In the genomic region with DNA sequence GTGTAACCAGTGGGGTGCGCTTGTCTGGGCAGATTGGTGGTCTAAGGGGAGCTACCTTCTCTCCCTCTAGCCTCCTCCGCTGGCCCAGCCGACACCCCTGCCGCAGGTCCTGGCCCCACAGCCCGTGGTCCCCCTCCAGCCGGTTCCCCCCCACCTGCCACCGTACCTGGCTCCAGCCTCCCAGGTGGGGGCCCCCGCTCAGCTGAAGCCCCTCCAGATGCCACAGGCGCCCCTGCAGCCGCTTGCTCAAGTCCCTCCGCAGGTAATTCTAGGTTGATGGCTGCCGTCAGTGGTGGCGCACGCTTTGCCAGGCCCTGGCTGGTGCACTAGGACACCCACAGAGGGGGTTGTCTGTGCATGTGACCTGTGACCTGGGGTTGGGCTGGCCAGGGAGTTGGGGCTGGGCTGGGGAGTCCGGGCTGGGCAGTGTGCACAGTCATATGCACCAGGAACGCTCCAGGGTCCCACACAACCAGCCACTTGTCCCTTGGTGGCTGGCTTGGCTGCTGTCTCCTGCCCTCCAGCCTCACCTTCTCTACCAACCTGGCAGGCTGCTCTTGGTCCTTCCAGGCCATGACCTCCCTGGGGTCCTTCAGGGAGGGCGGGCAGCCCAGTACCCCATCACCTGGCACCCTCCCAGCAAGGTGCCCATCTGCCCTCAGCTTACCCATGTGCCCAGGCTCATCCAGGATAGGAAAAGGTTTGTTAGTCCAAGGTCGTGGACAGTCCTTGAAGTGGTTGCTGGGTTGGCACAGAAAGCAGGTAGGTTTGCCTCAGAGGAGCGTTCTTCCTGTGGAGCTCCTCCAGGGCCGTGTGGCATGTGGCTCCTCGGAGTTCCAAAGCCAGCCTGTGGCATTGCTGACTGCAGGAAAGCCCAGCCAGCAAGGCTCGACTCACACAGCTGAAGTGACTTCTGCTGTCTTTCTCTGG, we compare ENCODE assay signal across 2 cellular contexts.
TF ChIP-seq lines count a peak whose summit lies in the region.

No MANE protein-coding gene starts in this region.

TF ChIP-seq in WTC11, 78 proteins besides CTCF, POLR2A, EP300 and RAD21 (continued from another document):
- TF ChIP-seq, protein P1, sequence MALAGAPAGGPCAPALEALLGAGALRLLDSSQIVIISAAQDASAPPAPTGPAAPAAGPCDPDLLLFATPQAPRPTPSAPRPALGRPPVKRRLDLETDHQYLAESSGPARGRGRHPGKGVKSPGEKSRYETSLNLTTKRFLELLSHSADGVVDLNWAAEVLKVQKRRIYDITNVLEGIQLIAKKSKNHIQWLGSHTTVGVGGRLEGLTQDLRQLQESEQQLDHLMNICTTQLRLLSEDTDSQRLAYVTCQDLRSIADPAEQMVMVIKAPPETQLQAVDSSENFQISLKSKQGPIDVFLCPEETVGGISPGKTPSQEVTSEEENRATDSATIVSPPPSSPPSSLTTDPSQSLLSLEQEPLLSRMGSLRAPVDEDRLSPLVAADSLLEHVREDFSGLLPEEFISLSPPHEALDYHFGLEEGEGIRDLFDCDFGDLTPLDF (CRISPR knock-in tag; IDR thresholded peaks at IDR 0.05), result no peak
- TF ChIP-seq ZNF232 (CRISPR knock-in tag; IDR thresholded peaks at IDR 0.05) (no peak), TP53 (CRISPR knock-in tag; IDR thresholded peaks at IDR 0.05) (no peak), FOXK1 (CRISPR knock-in tag; IDR thresholded peaks at IDR 0.05) (no peak), MYBL2 (CRISPR knock-in tag; IDR thresholded peaks at IDR 0.05) (no peak), ELF4 (CRISPR knock-in tag; IDR thresholded peaks at IDR 0.05; ENCODE audit: low read depth) (no peak)
- TF ChIP-seq, protein P2, sequence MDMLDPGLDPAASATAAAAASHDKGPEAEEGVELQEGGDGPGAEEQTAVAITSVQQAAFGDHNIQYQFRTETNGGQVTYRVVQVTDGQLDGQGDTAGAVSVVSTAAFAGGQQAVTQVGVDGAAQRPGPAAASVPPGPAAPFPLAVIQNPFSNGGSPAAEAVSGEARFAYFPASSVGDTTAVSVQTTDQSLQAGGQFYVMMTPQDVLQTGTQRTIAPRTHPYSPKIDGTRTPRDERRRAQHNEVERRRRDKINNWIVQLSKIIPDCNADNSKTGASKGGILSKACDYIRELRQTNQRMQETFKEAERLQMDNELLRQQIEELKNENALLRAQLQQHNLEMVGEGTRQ (CRISPR knock-in tag; IDR thresholded peaks at IDR 0.05), result no peak
- TF ChIP-seq, protein P3, sequence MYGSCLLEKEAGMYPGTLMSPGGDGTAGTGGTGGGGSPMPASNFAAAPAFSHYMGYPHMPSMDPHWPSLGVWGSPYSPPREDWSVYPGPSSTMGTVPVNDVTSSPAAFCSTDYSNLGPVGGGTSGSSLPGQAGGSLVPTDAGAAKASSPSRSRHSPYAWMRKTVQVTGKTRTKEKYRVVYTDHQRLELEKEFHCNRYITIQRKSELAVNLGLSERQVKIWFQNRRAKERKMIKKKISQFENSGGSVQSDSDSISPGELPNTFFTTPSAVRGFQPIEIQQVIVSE (CRISPR knock-in tag; IDR thresholded peaks at IDR 0.05; ENCODE audit: borderline replicate concordance), result no peak

TF ChIP-seq in HepG2, 621 proteins besides CTCF, POLR2A, EP300 and RAD21 (continued from another document):
- TF ChIP-seq AGO2 (optimal IDR thresholded peaks at IDR 0.05; ENCODE audit: low read depth, low read length), result peak; percentile 53
- TF ChIP-seq, protein P4, sequence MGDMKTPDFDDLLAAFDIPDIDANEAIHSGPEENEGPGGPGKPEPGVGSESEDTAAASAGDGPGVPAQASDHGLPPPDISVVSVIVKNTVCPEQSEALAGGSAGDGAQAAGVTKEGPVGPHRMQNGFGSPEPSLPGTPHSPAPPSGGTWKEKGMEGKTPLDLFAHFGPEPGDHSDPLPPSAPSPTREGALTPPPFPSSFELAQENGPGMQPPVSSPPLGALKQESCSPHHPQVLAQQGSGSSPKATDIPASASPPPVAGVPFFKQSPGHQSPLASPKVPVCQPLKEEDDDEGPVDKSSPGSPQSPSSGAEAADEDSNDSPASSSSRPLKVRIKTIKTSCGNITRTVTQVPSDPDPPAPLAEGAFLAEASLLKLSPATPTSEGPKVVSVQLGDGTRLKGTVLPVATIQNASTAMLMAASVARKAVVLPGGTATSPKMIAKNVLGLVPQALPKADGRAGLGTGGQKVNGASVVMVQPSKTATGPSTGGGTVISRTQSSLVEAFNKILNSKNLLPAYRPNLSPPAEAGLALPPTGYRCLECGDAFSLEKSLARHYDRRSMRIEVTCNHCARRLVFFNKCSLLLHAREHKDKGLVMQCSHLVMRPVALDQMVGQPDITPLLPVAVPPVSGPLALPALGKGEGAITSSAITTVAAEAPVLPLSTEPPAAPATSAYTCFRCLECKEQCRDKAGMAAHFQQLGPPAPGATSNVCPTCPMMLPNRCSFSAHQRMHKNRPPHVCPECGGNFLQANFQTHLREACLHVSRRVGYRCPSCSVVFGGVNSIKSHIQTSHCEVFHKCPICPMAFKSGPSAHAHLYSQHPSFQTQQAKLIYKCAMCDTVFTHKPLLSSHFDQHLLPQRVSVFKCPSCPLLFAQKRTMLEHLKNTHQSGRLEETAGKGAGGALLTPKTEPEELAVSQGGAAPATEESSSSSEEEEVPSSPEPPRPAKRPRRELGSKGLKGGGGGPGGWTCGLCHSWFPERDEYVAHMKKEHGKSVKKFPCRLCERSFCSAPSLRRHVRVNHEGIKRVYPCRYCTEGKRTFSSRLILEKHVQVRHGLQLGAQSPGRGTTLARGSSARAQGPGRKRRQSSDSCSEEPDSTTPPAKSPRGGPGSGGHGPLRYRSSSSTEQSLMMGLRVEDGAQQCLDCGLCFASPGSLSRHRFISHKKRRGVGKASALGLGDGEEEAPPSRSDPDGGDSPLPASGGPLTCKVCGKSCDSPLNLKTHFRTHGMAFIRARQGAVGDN (CRISPR knock-in tag; IDR thresholded peaks at IDR 0.05), result peak; percentile 17; the same call in 1 of the 2 replicates
- TF ChIP-seq, protein P5, sequence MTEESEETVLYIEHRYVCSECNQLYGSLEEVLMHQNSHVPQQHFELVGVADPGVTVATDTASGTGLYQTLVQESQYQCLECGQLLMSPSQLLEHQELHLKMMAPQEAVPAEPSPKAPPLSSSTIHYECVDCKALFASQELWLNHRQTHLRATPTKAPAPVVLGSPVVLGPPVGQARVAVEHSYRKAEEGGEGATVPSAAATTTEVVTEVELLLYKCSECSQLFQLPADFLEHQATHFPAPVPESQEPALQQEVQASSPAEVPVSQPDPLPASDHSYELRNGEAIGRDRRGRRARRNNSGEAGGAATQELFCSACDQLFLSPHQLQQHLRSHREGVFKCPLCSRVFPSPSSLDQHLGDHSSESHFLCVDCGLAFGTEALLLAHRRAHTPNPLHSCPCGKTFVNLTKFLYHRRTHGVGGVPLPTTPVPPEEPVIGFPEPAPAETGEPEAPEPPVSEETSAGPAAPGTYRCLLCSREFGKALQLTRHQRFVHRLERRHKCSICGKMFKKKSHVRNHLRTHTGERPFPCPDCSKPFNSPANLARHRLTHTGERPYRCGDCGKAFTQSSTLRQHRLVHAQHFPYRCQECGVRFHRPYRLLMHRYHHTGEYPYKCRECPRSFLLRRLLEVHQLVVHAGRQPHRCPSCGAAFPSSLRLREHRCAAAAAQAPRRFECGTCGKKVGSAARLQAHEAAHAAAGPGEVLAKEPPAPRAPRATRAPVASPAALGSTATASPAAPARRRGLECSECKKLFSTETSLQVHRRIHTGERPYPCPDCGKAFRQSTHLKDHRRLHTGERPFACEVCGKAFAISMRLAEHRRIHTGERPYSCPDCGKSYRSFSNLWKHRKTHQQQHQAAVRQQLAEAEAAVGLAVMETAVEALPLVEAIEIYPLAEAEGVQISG (CRISPR knock-in tag; IDR thresholded peaks at IDR 0.05), result no peak
- TF ChIP-seq, protein P6, sequence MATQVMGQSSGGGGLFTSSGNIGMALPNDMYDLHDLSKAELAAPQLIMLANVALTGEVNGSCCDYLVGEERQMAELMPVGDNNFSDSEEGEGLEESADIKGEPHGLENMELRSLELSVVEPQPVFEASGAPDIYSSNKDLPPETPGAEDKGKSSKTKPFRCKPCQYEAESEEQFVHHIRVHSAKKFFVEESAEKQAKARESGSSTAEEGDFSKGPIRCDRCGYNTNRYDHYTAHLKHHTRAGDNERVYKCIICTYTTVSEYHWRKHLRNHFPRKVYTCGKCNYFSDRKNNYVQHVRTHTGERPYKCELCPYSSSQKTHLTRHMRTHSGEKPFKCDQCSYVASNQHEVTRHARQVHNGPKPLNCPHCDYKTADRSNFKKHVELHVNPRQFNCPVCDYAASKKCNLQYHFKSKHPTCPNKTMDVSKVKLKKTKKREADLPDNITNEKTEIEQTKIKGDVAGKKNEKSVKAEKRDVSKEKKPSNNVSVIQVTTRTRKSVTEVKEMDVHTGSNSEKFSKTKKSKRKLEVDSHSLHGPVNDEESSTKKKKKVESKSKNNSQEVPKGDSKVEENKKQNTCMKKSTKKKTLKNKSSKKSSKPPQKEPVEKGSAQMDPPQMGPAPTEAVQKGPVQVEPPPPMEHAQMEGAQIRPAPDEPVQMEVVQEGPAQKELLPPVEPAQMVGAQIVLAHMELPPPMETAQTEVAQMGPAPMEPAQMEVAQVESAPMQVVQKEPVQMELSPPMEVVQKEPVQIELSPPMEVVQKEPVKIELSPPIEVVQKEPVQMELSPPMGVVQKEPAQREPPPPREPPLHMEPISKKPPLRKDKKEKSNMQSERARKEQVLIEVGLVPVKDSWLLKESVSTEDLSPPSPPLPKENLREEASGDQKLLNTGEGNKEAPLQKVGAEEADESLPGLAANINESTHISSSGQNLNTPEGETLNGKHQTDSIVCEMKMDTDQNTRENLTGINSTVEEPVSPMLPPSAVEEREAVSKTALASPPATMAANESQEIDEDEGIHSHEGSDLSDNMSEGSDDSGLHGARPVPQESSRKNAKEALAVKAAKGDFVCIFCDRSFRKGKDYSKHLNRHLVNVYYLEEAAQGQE (IDR thresholded peaks at IDR 0.05; ENCODE audit: borderline replicate concordance in 1 of 2, low read depth in 1 of 2, low read length in 2 of 2), result no peak
- TF ChIP-seq, protein P7, sequence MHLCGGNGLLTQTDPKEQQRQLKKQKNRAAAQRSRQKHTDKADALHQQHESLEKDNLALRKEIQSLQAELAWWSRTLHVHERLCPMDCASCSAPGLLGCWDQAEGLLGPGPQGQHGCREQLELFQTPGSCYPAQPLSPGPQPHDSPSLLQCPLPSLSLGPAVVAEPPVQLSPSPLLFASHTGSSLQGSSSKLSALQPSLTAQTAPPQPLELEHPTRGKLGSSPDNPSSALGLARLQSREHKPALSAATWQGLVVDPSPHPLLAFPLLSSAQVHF (CRISPR knock-in tag; IDR thresholded peaks at IDR 0.05), result no peak
